8 cellular contexts compared by ENCODE assay signal in the genomic region with DNA sequence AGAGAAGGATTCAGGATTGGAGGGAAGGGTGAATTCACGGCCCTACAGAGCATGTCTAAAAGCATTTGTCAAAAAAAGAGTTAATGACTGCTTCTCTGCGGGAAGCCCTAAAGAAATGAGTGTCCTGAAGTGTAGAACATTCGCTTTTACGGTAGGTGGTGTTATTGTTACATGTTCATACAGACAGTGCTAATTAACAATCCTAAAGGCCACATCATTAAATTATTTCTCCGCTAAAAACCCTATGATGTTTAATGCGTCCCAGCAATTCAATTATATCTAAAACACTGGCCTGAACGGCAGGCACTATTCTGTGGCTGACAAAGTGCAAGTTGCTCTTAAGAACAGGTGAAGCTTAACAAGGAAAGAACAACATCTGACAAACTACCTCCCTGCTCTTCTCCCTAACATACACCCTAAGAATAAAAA.
DNase-seq lines count a peak whose midpoint lies in the region; ATAC-seq and TF ChIP-seq lines count a peak whose summit lies in the region.
"Had no signal": no experiment of that assay in that cellular context is flagged by ENCODE, and none has a peak within 500 bp of the region (broad histone marks: within the 10 kb centered on the region; RNA-seq: fewer than 3 reads in every experiment).

No MANE protein-coding gene starts in this region.

- DNase-seq in NCI-H1092 treated with DMSO at 0.1 percent for 48 hours (lab: John Stamatoyannopoulos, UW): peak; percentile 43
- peak; percentile 66 for DNase-seq in iPS-NIHi11 (ENCODE audit: low spot score)
- DNase-seq in tibial nerve (ENCODE audit: low spot score in 2 of 2): no peak
- no peak for DNase-seq in stimulated activated CD8-positive, alpha-beta memory T cell treated with anti-CD3 and anti-CD28 coated beads, Interleukin-4, amount 100 ng/mL, for 48 hours

- TF ChIP-seq CTCF in tibial nerve (IDR thresholded peaks at IDR 0.05): peak; percentile 24 to 69 (median 48)

- TF ChIP-seq EP300 in tibial nerve (IDR thresholded peaks at IDR 0.05): no peak

- H3K36me3 ChIP-seq in tibial nerve: peaks cover 0 to 5% (median 0%) of the 10 kb centered on the region in 3 donors

- H3K4me1 ChIP-seq in tibial nerve: peaks cover 0 to 23% (median 2%) of the 10 kb centered on the region in 4 donors

- 7 to 11% methylated on average over 7 of the region's 7 CpGs for WGBS in tibial nerve, 2 donors

- H3K9me3 ChIP-seq in tibial nerve: peaks cover 0 to 18% (median 3%) of the 10 kb centered on the region in 4 donors

- TF ChIP-seq POLR2A in tibial nerve (IDR thresholded peaks at IDR 0.05): no peak

- peak overlapping the region; percentile 46 for H3K27ac ChIP-seq in angular gyrus (ENCODE audit: low read depth, low read length)
- H3K27ac ChIP-seq in tibial nerve: peak overlapping the region in 2 of 4 donors; percentile 67 to 78
- H3K27ac ChIP-seq: KMS-11 had no signal

- ATAC-seq in HG03469 (IDR thresholded peaks at IDR 0.05; ENCODE audit: unreplicated experiment) (no peak), HG02798 (IDR thresholded peaks at IDR 0.05; ENCODE audit: poor library complexity, unreplicated experiment) (no peak)

- no peak overlapping the region for H3K4me3 ChIP-seq in tibial nerve

- no peaks in the 10 kb centered on the region for H3K27me3 ChIP-seq in tibial nerve

Comparison
In these comparisons a context has a peak if more than half of its experiments do, and no peak if none do; other contexts are left out.
1. DNase-seq: peak in NCI-H1092 treated with DMSO at 0.1 percent for 48 hours (single experiment) and iPS-NIHi11 (single experiment); none in tibial nerve (0 of 2) and stimulated activated CD8-positive, alpha-beta memory T cell treated with anti-CD3 and anti-CD28 coated beads, Interleukin-4, amount 100 ng/mL, for 48 hours (single experiment).